Comparison of ENCODE assay signal across 14 cellular contexts in the genomic region with DNA sequence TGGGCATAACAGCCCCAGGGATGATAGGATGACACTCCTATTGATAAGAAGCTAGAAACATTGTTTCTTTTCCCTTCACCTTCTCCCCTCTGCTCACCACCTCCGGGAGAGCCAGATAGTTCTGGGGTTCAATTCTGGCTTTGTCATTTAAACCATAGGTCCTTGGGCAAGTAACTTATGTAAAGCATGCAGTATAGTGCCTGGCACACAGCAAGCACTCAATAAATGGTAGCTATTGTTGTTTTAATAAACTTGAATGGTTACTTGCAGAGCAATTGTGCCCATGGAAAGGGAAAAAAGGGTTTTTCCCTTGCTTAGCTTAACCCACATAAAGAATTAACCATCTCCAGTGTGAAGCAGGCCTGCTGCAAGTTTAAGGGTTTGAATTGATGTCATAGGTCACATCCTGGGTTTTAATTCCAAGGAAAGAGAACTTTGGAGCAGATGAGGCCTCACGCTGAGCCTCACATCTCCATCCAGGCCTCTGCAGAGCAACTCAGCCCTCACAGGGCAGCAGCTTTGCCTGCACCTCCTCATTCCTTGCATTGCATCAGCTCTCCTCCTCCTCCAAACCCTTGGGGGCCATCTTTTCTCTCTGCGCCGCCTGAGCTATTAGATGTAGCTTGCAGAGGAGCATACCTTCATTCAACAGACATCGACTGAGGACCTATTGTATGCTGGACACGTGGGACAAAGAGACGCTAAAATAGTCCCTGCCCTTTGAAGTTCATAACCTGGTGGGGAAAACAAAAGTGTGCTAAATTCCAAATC. TPM values are rescaled to one million over a fixed set of nuclear protein-coding genes. Genes with fewer than 3 reads are reported as not detected.
A peak's percentile ranks its signal among the peaks of the same experiment; 100 is the strongest.
DNase-seq lines count a peak whose midpoint lies in the region; ATAC-seq and TF ChIP-seq lines count a peak whose summit lies in the region.
"Had no signal": no experiment of that assay in that cellular context is flagged by ENCODE, and none has a peak within 500 bp of the region (broad histone marks: within the 10 kb centered on the region; RNA-seq: fewer than 3 reads in every experiment).

No MANE protein-coding gene starts in this region.

- TF ChIP-seq CTCF in nephron progenitor cell (IDR thresholded peaks at IDR 0.05) = no peak

- H3K27ac ChIP-seq in CD8-positive, alpha-beta memory T cell (ENCODE audit: low read depth, low read length) = no peak overlapping the region
- peak overlapping the region; percentile 95 for H3K27ac ChIP-seq in HUES48 (ENCODE audit: low read depth, low read length)
- H3K27ac ChIP-seq: SK-N-MC had no signal

- no peaks in the 10 kb centered on the region for H3K36me3 ChIP-seq in CD8-positive, alpha-beta memory T cell (ENCODE audit: insufficient read depth, low read length)
- peaks cover 12% of the 10 kb centered on the region; the same call in 1 of the 2 replicates for H3K36me3 ChIP-seq in HUES48 (ENCODE audit: control insufficient read depth, insufficient read depth, low read length)

- H3K4me1 Mint-ChIP-seq in CD8-positive, alpha-beta memory T cell = peaks cover 25 to 35% (median 33%) of the 10 kb centered on the region in 3 donors
- H3K4me1 Mint-ChIP-seq in nephron progenitor cell = peaks cover 84% of the 10 kb centered on the region

- no peak overlapping the region for H3K4me3 ChIP-seq in CD8-positive, alpha-beta memory T cell (ENCODE audit: low read length)
- H3K4me3 ChIP-seq in HUES48 (ENCODE audit: low read depth, low read length) = peak overlapping the region; percentile 6; the same call in 1 of the 2 replicates
- H3K4me3 ChIP-seq: body of pancreas, SK-N-MC had no signal

- peaks cover 0 to 21% (median 1%) of the 10 kb centered on the region in 3 donors for H3K36me3 Mint-ChIP-seq in CD8-positive, alpha-beta memory T cell
- H3K36me3 Mint-ChIP-seq in nephron progenitor cell (ENCODE audit: low read depth) = peaks cover 10% of the 10 kb centered on the region

- no peaks in the 10 kb centered on the region for H3K9me3 Mint-ChIP-seq in CD8-positive, alpha-beta memory T cell
- no peaks in the 10 kb centered on the region for H3K9me3 Mint-ChIP-seq in nephron progenitor cell
- H3K9me3 Mint-ChIP-seq: effector memory CD8-positive, alpha-beta T cell had no signal

- DNase-seq in CD8-positive, alpha-beta memory T cell = no peak
- DNase-seq in ecto neural progenitor cell (ENCODE audit: low spot score) (peak; percentile 57), nephron progenitor cell (no peak), NCI-H2029 (lab: John Stamatoyannopoulos, UW) (no peak)
- DNase-seq in activated CD4-positive, alpha-beta T cell treated with anti-CD3 and anti-CD28 coated beads, Interleukin-2, amount 50 U/mL, for 4 hours = no peak
- DNase-seq: activated CD4-positive, CD25-positive, alpha-beta regulatory T cell; effector memory CD8-positive, alpha-beta T cell; NCI-H1092 treated with DMSO at 0.1 percent for 48 hours; NCI-H2227 treated with DMSO at 0.1 percent for 48 hours had no signal

- no peaks in the 10 kb centered on the region for H3K9me3 ChIP-seq in CD8-positive, alpha-beta memory T cell (ENCODE audit: low read length)
- H3K9me3 ChIP-seq in HUES48 (ENCODE audit: control insufficient read depth, insufficient read depth, low read length) = no peaks in the 10 kb centered on the region
- H3K9me3 ChIP-seq: body of pancreas had no signal

- peaks cover 27% of the 10 kb centered on the region for H3K4me1 ChIP-seq in CD8-positive, alpha-beta memory T cell (ENCODE audit: insufficient read depth, low read length)
- H3K4me1 ChIP-seq in HUES48 (ENCODE audit: control insufficient read depth, insufficient read depth, low read length) = peaks cover 62% of the 10 kb centered on the region

- ATAC-seq in GM21723 (IDR thresholded peaks at IDR 0.05; ENCODE audit: unreplicated experiment) (no peak), SK-N-SH treated with all-trans-retinoic acid at 6 μM for 48 hours (no peak)
- ATAC-seq: body of pancreas; effector memory CD8-positive, alpha-beta T cell had no signal

- no peaks in the 10 kb centered on the region for H3K27me3 ChIP-seq in CD8-positive, alpha-beta memory T cell (ENCODE audit: insufficient read depth, low read length, poor library complexity, severe bottlenecking)
- H3K27me3 ChIP-seq in HUES48 (ENCODE audit: control insufficient read depth, insufficient read depth, low read length) = no peaks in the 10 kb centered on the region
- H3K27me3 ChIP-seq: body of pancreas had no signal

- POLR2A ChIA-PET in CD8-positive, alpha-beta memory T cell (lab: Charles Lee) = interaction anchor here (0.6 kb wide), 1 partner anchor 10 kb away, joined by 4 read pairs; no protein-coding TSS in a partner anchor

- H3K27me3 Mint-ChIP-seq in CD8-positive, alpha-beta memory T cell = no peaks in the 10 kb centered on the region
- H3K27me3 Mint-ChIP-seq in nephron progenitor cell (ENCODE audit: low read depth, poor library complexity) = peaks cover 13% of the 10 kb centered on the region
- H3K27me3 Mint-ChIP-seq: effector memory CD8-positive, alpha-beta T cell had no signal

- peak overlapping the region; percentile 82 for H3K9ac ChIP-seq in HUES48 (ENCODE audit: low read depth, low read length)

- CTCF ChIA-PET in CD8-positive, alpha-beta memory T cell (lab: Charles Lee) = interaction anchor here (0.7 to 1.6 kb wide), 3 partner anchors 18 to 722 kb away, joined by 3 to 4 read pairs (median 3); no protein-coding TSS in a partner anchor

- peak overlapping the region in 2 of 7 donors; percentile 61 to 79 for H3K4me3 Mint-ChIP-seq in CD8-positive, alpha-beta memory T cell
- H3K4me3 Mint-ChIP-seq in nephron progenitor cell = peak overlapping the region; percentile 4

- H3K27ac Mint-ChIP-seq in CD8-positive, alpha-beta memory T cell = peak overlapping the region in 5 of 8 donors; percentile 12 to 89 (median 44)
- H3K27ac Mint-ChIP-seq in nephron progenitor cell = no peak overlapping the region

TF ChIP-seq in SK-N-SH treated with all-trans-retinoic acid at 6 μM for 48 hours, 23 proteins besides CTCF, POLR2A, EP300 and RAD21 (continues in another document):
- TF ChIP-seq ZNF565 (CRISPR knock-in tag; conservative IDR thresholded peaks at IDR 0.05; ENCODE audit: low read depth) (no peak), BACH2 (CRISPR knock-in tag; IDR thresholded peaks at IDR 0.05; ENCODE audit: borderline replicate concordance) (no peak), TCF4 (CRISPR knock-in tag; IDR thresholded peaks at IDR 0.05; ENCODE audit: borderline replicate concordance) (no peak), ARNTL (CRISPR knock-in tag; IDR thresholded peaks at IDR 0.05; ENCODE audit: borderline replicate concordance, low read depth) (no peak), GLIS3 (CRISPR knock-in tag; IDR thresholded peaks at IDR 0.05) (no peak), ZNF70 (CRISPR knock-in tag; IDR thresholded peaks at IDR 0.05) (no peak), ZC3H10 (CRISPR knock-in tag; IDR thresholded peaks at IDR 0.05) (no peak)
- TF ChIP-seq, protein P1, sequence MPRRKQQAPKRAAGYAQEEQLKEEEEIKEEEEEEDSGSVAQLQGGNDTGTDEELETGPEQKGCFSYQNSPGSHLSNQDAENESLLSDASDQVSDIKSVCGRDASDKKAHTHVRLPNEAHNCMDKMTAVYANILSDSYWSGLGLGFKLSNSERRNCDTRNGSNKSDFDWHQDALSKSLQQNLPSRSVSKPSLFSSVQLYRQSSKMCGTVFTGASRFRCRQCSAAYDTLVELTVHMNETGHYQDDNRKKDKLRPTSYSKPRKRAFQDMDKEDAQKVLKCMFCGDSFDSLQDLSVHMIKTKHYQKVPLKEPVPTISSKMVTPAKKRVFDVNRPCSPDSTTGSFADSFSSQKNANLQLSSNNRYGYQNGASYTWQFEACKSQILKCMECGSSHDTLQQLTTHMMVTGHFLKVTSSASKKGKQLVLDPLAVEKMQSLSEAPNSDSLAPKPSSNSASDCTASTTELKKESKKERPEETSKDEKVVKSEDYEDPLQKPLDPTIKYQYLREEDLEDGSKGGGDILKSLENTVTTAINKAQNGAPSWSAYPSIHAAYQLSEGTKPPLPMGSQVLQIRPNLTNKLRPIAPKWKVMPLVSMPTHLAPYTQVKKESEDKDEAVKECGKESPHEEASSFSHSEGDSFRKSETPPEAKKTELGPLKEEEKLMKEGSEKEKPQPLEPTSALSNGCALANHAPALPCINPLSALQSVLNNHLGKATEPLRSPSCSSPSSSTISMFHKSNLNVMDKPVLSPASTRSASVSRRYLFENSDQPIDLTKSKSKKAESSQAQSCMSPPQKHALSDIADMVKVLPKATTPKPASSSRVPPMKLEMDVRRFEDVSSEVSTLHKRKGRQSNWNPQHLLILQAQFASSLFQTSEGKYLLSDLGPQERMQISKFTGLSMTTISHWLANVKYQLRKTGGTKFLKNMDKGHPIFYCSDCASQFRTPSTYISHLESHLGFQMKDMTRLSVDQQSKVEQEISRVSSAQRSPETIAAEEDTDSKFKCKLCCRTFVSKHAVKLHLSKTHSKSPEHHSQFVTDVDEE (CRISPR knock-in tag; IDR thresholded peaks at IDR 0.05) = no peak
- TF ChIP-seq, protein P2, sequence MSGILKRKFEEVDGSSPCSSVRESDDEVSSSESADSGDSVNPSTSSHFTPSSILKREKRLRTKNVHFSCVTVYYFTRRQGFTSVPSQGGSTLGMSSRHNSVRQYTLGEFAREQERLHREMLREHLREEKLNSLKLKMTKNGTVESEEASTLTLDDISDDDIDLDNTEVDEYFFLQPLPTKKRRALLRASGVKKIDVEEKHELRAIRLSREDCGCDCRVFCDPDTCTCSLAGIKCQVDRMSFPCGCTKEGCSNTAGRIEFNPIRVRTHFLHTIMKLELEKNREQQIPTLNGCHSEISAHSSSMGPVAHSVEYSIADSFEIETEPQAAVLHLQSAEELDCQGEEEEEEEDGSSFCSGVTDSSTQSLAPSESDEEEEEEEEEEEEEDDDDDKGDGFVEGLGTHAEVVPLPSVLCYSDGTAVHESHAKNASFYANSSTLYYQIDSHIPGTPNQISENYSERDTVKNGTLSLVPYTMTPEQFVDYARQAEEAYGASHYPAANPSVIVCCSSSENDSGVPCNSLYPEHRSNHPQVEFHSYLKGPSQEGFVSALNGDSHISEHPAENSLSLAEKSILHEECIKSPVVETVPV (CRISPR knock-in tag; IDR thresholded peaks at IDR 0.05) = no peak

RNA-seq across cellular contexts. Expression of gene ZNF775, which starts 22.9 kb away (rescaled TPM):
- total RNA-seq in CD8-positive, alpha-beta memory T cell = 1 to 10 TPM; 6.0 TPM
- polyA plus RNA-seq in CD8-positive, alpha-beta memory T cell = 8.7 TPM

RNA-seq across cellular contexts. Expression of gene REPIN1, which starts 33.4 kb away (rescaled TPM):
- 10 to 100 TPM; 57.0 to 58.2 TPM for total RNA-seq in CD8-positive, alpha-beta memory T cell
- polyA plus RNA-seq in CD8-positive, alpha-beta memory T cell = 60.8 TPM

RNA-seq across cellular contexts. Expression of gene GIMAP8, which starts 48.4 kb away (rescaled TPM):
- total RNA-seq in CD8-positive, alpha-beta memory T cell = 10 to 100 TPM; 11.8 to 12.3 TPM
- polyA plus RNA-seq in CD8-positive, alpha-beta memory T cell = 30.1 TPM
